8 cellular contexts compared by ENCODE assay signal in genomic region chr6:31665501-31666336, GRCh38. TPM values are rescaled to one million over a fixed set of nuclear protein-coding genes. Genes with fewer than 3 reads are reported as not detected.
DNase-seq lines count a peak whose midpoint lies in the region; ATAC-seq and TF ChIP-seq lines count a peak whose summit lies in the region.

Gene CSNK2B, plus strand, starts transcription at chr6:31666080. Its CDS starts 752 bp downstream, at chr6:31666832.

- H3K4me1 ChIP-seq in SK-N-SH (ENCODE audit: control insufficient read depth in 1 of 2, insufficient read depth in 2 of 2, low read depth in 1 of 2, low read length in 1 of 2) (peaks cover 17 to 18% of the 10 kb centered on the region in 2 experiments; a peak in 3 of 4 replicates), testis (peaks cover 33% of the 10 kb centered on the region)

- WGBS in SK-N-SH (ENCODE audit: low lambda C conversion rate), result under 1% methylated on average over 45 of the region's 63 CpGs
- 0% methylated on average over 33 to 63 of the region's 63 CpGs for WGBS in testis, 2 donors

- H3K79me2 ChIP-seq in SK-N-SH (ENCODE audit: insufficient read depth), result peaks cover 70% of the 10 kb centered on the region

- peak within 1 kb of the TSS; percentile 58 for H2AFZ ChIP-seq in SK-N-SH (ENCODE audit: low read depth)

- H3K27me3 ChIP-seq in GM06990 (replicated peaks; ENCODE audit: control insufficient read depth, insufficient read depth, low read length) (no peaks in the 10 kb centered on the region), SK-N-SH (ENCODE audit: insufficient read depth) (no peaks in the 10 kb centered on the region), testis (no peaks in the 10 kb centered on the region)

- H3K9me3 ChIP-seq in SK-N-SH (no peaks in the 10 kb centered on the region), testis (no peaks in the 10 kb centered on the region)

- H3K27ac ChIP-seq in SK-N-SH (ENCODE audit: low read depth in 2 of 2, low read length in 1 of 2) (peak within 1 kb of the TSS; percentile 87 to 92), testis (peak within 1 kb of the TSS; percentile 90 to 97)

- ATAC-seq in HG02571 (IDR thresholded peaks at IDR 0.05; ENCODE audit: unreplicated experiment), result peak; percentile 72
- peak; percentile 87 for ATAC-seq in omental fat pad (ENCODE audit: low FRiP score)

- H3K4me2 ChIP-seq in SK-N-SH, result peak within 1 kb of the TSS; percentile 97

- TF ChIP-seq CTCF in GM06990 (IDR thresholded peaks at IDR 0.05; ENCODE audit: insufficient read depth, low read length, poor library complexity, severe bottlenecking) (no peak), SK-N-SH (IDR thresholded peaks at IDR 0.05) (no peak), omental fat pad (IDR thresholded peaks at IDR 0.05) (no peak), testis (IDR thresholded peaks at IDR 0.05) (no peak)

- no peaks in the 10 kb centered on the region for H3K9me2 ChIP-seq in SK-N-SH

- DNase-seq in GM06990 (ENCODE audit: extremely low read depth, insufficient read length) (peak; percentile 96), NCI-H1048 (lab: John Stamatoyannopoulos, UW) (peak; percentile 91), SK-N-SH (peak; percentile 96), globus pallidus (ENCODE audit: low spot score) (peak; percentile 99), omental fat pad (ENCODE audit: low spot score) (peak; percentile 93), testis (peak; percentile 100)
- peak; percentile 99 for DNase-seq in activated naive CD4-positive, alpha-beta T cell treated with anti-CD3 and anti-CD28 coated beads, Interleukin-2, amount 50 U/mL, for 16 hours

- peak in 1 of 2 experiments; percentile 5; a peak in 1 of 4 replicates for TF ChIP-seq EP300 in SK-N-SH (IDR thresholded peaks at IDR 0.05; ENCODE audit: borderline replicate concordance in 1 of 2, low read depth in 1 of 2, low read length in 1 of 2)

- TF ChIP-seq POLR2A in testis (IDR thresholded peaks at IDR 0.05), result no peak

- H3K9ac ChIP-seq in SK-N-SH, result peak within 1 kb of the TSS; percentile 92

- CTCF ChIA-PET in SK-N-SH (lab: Yijun Ruan, JAX), result interaction anchor here (1.0 to 2.8 kb wide), 4 partner anchors 12 to 173 kb away, joined by 3 to 10 read pairs (median 4); partner anchors contain the start of gene BAG6

- H4K20me1 ChIP-seq in SK-N-SH (ENCODE audit: insufficient read depth), result no peaks in the 10 kb centered on the region

- H3K36me3 ChIP-seq in GM06990 (ENCODE audit: control insufficient read depth, insufficient read depth, low read length) (peaks cover 24% of the 10 kb centered on the region), SK-N-SH (replicated peaks in 1 of 2; ENCODE audit: control insufficient read depth in 1 of 2, insufficient read depth in 2 of 2, low read length in 1 of 2) (peaks cover 41 to 48% of the 10 kb centered on the region in 2 experiments), testis (ENCODE audit: low read depth, missing control alignments) (no peaks in the 10 kb centered on the region)

- intact Hi-C loops in testis (cut with DNase I; ENCODE audit: low total_unique reads), result no loop called here

- peaks cover 24% of the 10 kb centered on the region for H3F3A ChIP-seq in SK-N-SH (replicated peaks; ENCODE audit: insufficient read depth)

- POLR2A ChIA-PET in SK-N-SH (lab: Yijun Ruan, JAX), result interaction anchor here (0.6 to 1.8 kb wide), 8 partner anchors 9 to 1306 kb away, joined by 3 to 20 read pairs (median 3); partner anchors contain the start of genes AGPAT1, BAG6, EHMT2 and LSM2

- TF ChIP-seq RAD21 in SK-N-SH (IDR thresholded peaks at IDR 0.05; ENCODE audit: low read length), result no peak

- peak within 1 kb of the TSS; percentile 98 for H3K4me3 ChIP-seq in GM06990 (replicated peaks; ENCODE audit: low read depth, low read length)
- H3K4me3 ChIP-seq in SK-N-SH (ENCODE audit: low read depth in 2 of 2, low read length in 1 of 2), result peak within 1 kb of the TSS; percentile 86 to 89
- peak within 1 kb of the TSS; percentile 81 to 93 for H3K4me3 ChIP-seq in testis

TF ChIP-seq in SK-N-SH, 30 proteins besides CTCF, POLR2A, EP300 and RAD21 (continues in another document):
- TF ChIP-seq TCF12 (IDR thresholded peaks at IDR 0.05) (peak; percentile 15; the same call in 1 of the 2 replicates), NRF1 (IDR thresholded peaks at IDR 0.05; ENCODE audit: low read depth, low read length) (peak; percentile 63), SIN3A (IDR thresholded peaks at IDR 0.05; ENCODE audit: borderline replicate concordance, low read depth, low read length) (peak; percentile 69; the same call in 1 of the 2 replicates), PBX3 (IDR thresholded peaks at IDR 0.05) (0 out of 2 replicates have a peak, but pooled peaks have one; percentile 11), RFX5 (IDR thresholded peaks at IDR 0.05; ENCODE audit: low read length) (no peak), JUND (IDR thresholded peaks at IDR 0.05) (no peak), ELF1 (IDR thresholded peaks at IDR 0.05) (peak; percentile 92), FOXM1 (IDR thresholded peaks at IDR 0.05; ENCODE audit: low read depth) (no peak), FOSL2 (IDR thresholded peaks at IDR 0.05; ENCODE audit: borderline replicate concordance, low read depth) (no peak), GABPA (IDR thresholded peaks at IDR 0.05; ENCODE audit: low read depth) (peak; percentile 94), GATA2 (CRISPR knock-in tag; IDR thresholded peaks at IDR 0.05) (no peak), EZH2phosphoT487 (IDR thresholded peaks at IDR 0.05; ENCODE audit: borderline replicate concordance, low read depth) (no peak), TAF1 (IDR thresholded peaks at IDR 0.05; ENCODE audit: borderline replicate concordance, low read depth, low read length) (peak; percentile 59), POLR2AphosphoS5 (IDR thresholded peaks at IDR 0.05; ENCODE audit: low read depth, low read length) (peak; percentile 82)
- TF ChIP-seq, protein P1, sequence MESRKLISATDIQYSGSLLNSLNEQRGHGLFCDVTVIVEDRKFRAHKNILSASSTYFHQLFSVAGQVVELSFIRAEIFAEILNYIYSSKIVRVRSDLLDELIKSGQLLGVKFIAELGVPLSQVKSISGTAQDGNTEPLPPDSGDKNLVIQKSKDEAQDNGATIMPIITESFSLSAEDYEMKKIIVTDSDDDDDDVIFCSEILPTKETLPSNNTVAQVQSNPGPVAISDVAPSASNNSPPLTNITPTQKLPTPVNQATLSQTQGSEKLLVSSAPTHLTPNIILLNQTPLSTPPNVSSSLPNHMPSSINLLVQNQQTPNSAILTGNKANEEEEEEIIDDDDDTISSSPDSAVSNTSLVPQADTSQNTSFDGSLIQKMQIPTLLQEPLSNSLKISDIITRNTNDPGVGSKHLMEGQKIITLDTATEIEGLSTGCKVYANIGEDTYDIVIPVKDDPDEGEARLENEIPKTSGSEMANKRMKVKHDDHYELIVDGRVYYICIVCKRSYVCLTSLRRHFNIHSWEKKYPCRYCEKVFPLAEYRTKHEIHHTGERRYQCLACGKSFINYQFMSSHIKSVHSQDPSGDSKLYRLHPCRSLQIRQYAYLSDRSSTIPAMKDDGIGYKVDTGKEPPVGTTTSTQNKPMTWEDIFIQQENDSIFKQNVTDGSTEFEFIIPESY (IDR thresholded peaks at IDR 0.05; ENCODE audit: borderline replicate concordance, low read depth), result peak; percentile 35; the same call in 1 of the 2 replicates
- TF ChIP-seq, protein P2, sequence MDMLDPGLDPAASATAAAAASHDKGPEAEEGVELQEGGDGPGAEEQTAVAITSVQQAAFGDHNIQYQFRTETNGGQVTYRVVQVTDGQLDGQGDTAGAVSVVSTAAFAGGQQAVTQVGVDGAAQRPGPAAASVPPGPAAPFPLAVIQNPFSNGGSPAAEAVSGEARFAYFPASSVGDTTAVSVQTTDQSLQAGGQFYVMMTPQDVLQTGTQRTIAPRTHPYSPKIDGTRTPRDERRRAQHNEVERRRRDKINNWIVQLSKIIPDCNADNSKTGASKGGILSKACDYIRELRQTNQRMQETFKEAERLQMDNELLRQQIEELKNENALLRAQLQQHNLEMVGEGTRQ (IDR thresholded peaks at IDR 0.05; ENCODE audit: borderline replicate concordance, low read depth, low read length), result peak; percentile 59
- TF ChIP-seq, protein P3, sequence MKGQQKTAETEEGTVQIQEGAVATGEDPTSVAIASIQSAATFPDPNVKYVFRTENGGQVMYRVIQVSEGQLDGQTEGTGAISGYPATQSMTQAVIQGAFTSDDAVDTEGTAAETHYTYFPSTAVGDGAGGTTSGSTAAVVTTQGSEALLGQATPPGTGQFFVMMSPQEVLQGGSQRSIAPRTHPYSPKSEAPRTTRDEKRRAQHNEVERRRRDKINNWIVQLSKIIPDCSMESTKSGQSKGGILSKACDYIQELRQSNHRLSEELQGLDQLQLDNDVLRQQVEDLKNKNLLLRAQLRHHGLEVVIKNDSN (IDR thresholded peaks at IDR 0.05; ENCODE audit: borderline replicate concordance, low read depth), result peak; percentile 66; the same call in 1 of the 2 replicates
- TF ChIP-seq, protein P4, sequence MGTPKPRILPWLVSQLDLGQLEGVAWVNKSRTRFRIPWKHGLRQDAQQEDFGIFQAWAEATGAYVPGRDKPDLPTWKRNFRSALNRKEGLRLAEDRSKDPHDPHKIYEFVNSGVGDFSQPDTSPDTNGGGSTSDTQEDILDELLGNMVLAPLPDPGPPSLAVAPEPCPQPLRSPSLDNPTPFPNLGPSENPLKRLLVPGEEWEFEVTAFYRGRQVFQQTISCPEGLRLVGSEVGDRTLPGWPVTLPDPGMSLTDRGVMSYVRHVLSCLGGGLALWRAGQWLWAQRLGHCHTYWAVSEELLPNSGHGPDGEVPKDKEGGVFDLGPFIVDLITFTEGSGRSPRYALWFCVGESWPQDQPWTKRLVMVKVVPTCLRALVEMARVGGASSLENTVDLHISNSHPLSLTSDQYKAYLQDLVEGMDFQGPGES (IDR thresholded peaks at IDR 0.05; ENCODE audit: low read depth, low read length), result no peak

RNA-seq across cellular contexts. Expression of gene CSNK2B, which starts in this region (rescaled TPM):
- polyA plus RNA-seq in SK-N-SH (2012; rRNA removed), result 97.3 and 101 TPM in 2 replicates
- polyA plus RNA-seq in SK-N-SH (2012; cell fraction: cytosol; rRNA removed), result 78.4 and 88.7 TPM in 2 replicates
- polyA plus RNA-seq in SK-N-SH (2012; cell fraction: nucleus; rRNA removed), result 196 and 229 TPM in 2 replicates
- total RNA-seq in omental fat pad, result 100 to 1,000 TPM; 130 to 202 (median 184) TPM
- total RNA-seq in testis, result 100 to 1,000 TPM; 397 to 421 TPM
- polyA plus RNA-seq in testis (ENCODE audit: insufficient read depth, low read depth, low replicate concordance), result 523 TPM

Comparison
In these comparisons a context has a peak if more than half of its experiments do, and no peak if none do; other contexts are left out.
1. Peak in every context shown above with its lines: DNase-seq, ATAC-seq, H3K4me3 ChIP-seq and H3K27ac ChIP-seq.